ENCODE assay signal across 22 cellular contexts in the genomic region with DNA sequence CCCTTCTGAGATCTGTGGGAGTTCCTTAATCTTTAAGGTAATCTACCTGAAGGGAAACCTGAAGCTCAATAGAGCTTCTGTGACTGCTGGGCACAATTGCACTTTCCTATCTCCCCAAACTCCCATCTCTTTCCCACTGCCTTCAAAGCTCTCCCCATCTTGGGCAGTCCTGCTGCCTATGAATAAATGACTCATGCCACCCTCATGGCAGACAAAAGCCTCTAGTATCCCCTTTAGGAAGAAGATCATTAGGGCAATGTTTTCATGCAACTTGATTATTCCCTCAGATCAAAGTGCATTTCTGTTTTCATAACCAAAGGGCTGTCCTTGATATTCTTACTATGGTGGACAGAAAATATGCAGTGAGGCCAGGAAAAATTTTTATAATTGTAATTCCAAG.
DNase-seq lines count a peak whose midpoint lies in the region; ATAC-seq, FAIRE-seq and TF ChIP-seq lines count a peak whose summit lies in the region.
"Had no signal": no experiment of that assay in that cellular context is flagged by ENCODE, and none has a peak within 500 bp of the region (broad histone marks: within the 10 kb centered on the region; RNA-seq: fewer than 3 reads in every experiment).

No MANE protein-coding gene starts in this region.

- no peak overlapping the region for H3K27ac ChIP-seq in PC-3 (ENCODE audit: low read length)

- peaks cover 21% of the 10 kb centered on the region for H3K4me1 ChIP-seq in PC-3 (ENCODE audit: insufficient read depth, low read length)

- no peak overlapping the region for H3K9ac ChIP-seq in PC-3 (ENCODE audit: low read length)

- no peak overlapping the region for H3K4me3 Mint-ChIP-seq in endothelial cell (ENCODE audit: unreplicated experiment)
- H3K4me3 Mint-ChIP-seq: GM23338 had no signal

- no peaks in the 10 kb centered on the region for H3K36me3 ChIP-seq in PC-3 (ENCODE audit: low read depth, low read length)
- H3K36me3 ChIP-seq: MG63 had no signal

- no peaks in the 10 kb centered on the region for H3F3A ChIP-seq in PC-3 (ENCODE audit: low read length, unreplicated experiment)

- FAIRE-seq in H54 (lab: Jason Lieb, UNC), result peak; percentile 83
- FAIRE-seq: GM19239 had no signal

- no peak for TF ChIP-seq POLR2A in H54 (IDR thresholded peaks at IDR 0.05; ENCODE audit: low read depth, low read length)

- DNase-seq in H54 (ENCODE audit: insufficient read length, low spot score) (peak; percentile 10), PC-3 (peak; percentile 31), epithelial cell of esophagus (ENCODE audit: low read depth) (peak; percentile 20), kidney tubule cell (ENCODE audit: low spot score) (peak; percentile 45), UCSD-AML1 (lab: John Stamatoyannopoulos, UW; ENCODE audit: unreplicated experiment) (no peak), endothelial cell (ENCODE audit: low spot score) (no peak)
- DNase-seq in activated naive CD4-positive, alpha-beta T cell treated with anti-CD3 and anti-CD28 coated beads, Interleukin-2, amount 50 U/mL, for 16 hours, result no peak
- DNase-seq: AML-193, DMS79 treated with DMSO at 0.1 percent for 48 hours, GDM1, Kasumi-1, MG63, NCI-H1048, NCI-H1436, NCI-H2029, NCI-H345, NCI-H524 treated with DMSO at 0.1 percent for 48 hours, Right ventricle myocardium superior, SW 1271 had no signal

- no peak overlapping the region for H2AFZ ChIP-seq in PC-3 (ENCODE audit: low read length)
- H2AFZ ChIP-seq: GM23338 had no signal

- no TSS peak for BruUV-seq in PC-3 (replicated peaks; lab: Mats Ljungman, UMichigan)

- H3K27ac Mint-ChIP-seq in endothelial cell (ENCODE audit: unreplicated experiment), result no peak overlapping the region
- H3K27ac Mint-ChIP-seq: GM23338 had no signal

- H4K20me1 ChIP-seq in PC-3 (ENCODE audit: low read length), result no peaks in the 10 kb centered on the region

- POLR2A ChIA-PET in PC-3 (lab: Charles Lee; ENCODE audit: unreplicated experiment), result no interaction called here

- H3K4me1 Mint-ChIP-seq in endothelial cell (ENCODE audit: unreplicated experiment), result no peaks in the 10 kb centered on the region

- no peak; the same call in 1 of the 2 replicates for ATAC-seq in PC-3
- no peak for ATAC-seq in HG03521 (IDR thresholded peaks at IDR 0.05; ENCODE audit: unreplicated experiment)
- ATAC-seq: GM23338 had no signal

- no peaks in the 10 kb centered on the region for H3K9me2 ChIP-seq in PC-3 (replicated peaks; ENCODE audit: low read length)

- no peaks in the 10 kb centered on the region for H3K36me3 Mint-ChIP-seq in endothelial cell (ENCODE audit: low read depth, unreplicated experiment)

- no peaks in the 10 kb centered on the region for H3K9me3 ChIP-seq in PC-3 (ENCODE audit: low read length)
- H3K9me3 ChIP-seq: MG63 had no signal

- H3K9me3 Mint-ChIP-seq in endothelial cell (ENCODE audit: unreplicated experiment), result no peaks in the 10 kb centered on the region
- H3K9me3 Mint-ChIP-seq: GM23338 had no signal

- H3K79me2 ChIP-seq in PC-3 (ENCODE audit: low read length), result no peaks in the 10 kb centered on the region

- CTCF ChIA-PET in PC-3 (lab: Charles Lee), result interaction anchor here (0.5 kb wide), 1 partner anchor 67 kb away, joined by 4 read pairs; no protein-coding TSS in a partner anchor

- no peaks in the 10 kb centered on the region for H3K27me3 Mint-ChIP-seq in endothelial cell (ENCODE audit: unreplicated experiment)

- no peak overlapping the region for H3K4me3 ChIP-seq in PC-3 (ENCODE audit: low read length)
- no peak overlapping the region for H3K4me3 ChIP-seq in epithelial cell of esophagus (ENCODE audit: low read length)
- H3K4me3 ChIP-seq: GM23338, MG63 had no signal

- intact Hi-C loops in PC-3 (cut with micrococcal nuclease), result loop anchor here (10.0 kb wide), 1 partner anchor 401 kb away; no protein-coding TSS in a partner anchor

- TF ChIP-seq CTCF in PC-3 (conservative IDR thresholded peaks at IDR 0.05; ENCODE audit: low read depth, low read length) (no peak), epithelial cell of esophagus (IDR thresholded peaks at IDR 0.05; ENCODE audit: insufficient read depth, low read depth, low read length, missing control alignments) (no peak), endothelial cell (IDR thresholded peaks at IDR 0.05; ENCODE audit: unreplicated experiment) (no peak)

- no peaks in the 10 kb centered on the region for H3K27me3 ChIP-seq in PC-3 (ENCODE audit: low read length)
- H3K27me3 ChIP-seq: MG63 had no signal

- H3K4me2 ChIP-seq in PC-3 (ENCODE audit: low read length), result no peak overlapping the region
- H3K4me2 ChIP-seq: GM23338 had no signal

Comparison
In these comparisons a context has a peak if more than half of its experiments do, and no peak if none do; other contexts are left out.
1. DNase-seq: peak in H54 (single experiment), PC-3 (single experiment), epithelial cell of esophagus (single experiment) and kidney tubule cell (single experiment); none in activated naive CD4-positive, alpha-beta T cell treated with anti-CD3 and anti-CD28 coated beads, Interleukin-2, amount 50 U/mL, for 16 hours (single experiment), UCSD-AML1 (single experiment) and endothelial cell (single experiment).